Comparison of ENCODE assay signal across 24 cellular contexts in genomic region chr20:53303361-53303760, GRCh38.
"Had no signal": no experiment of that assay in that cellular context is flagged by ENCODE, and none has a peak within 500 bp of the region (broad histone marks: within the 10 kb centered on the region; RNA-seq: fewer than 3 reads in every experiment).

No MANE protein-coding gene starts in this region.

- H2AFZ ChIP-seq: hepatocyte, parathyroid adenoma had no signal

- ATAC-seq: esophagus mucosa; gastrocnemius medialis; heart left ventricle; left cardiac atrium; left lung; naive thymus-derived CD4-positive, alpha-beta T cell; right lobe of liver; stimulated activated effector memory CD8-positive, alpha-beta T cell treated with anti-CD3 and anti-CD28 coated beads, Interleukin-12 subunit alpha, Interleukin-12 subunit beta, amount 100 ng/mL, for 72 hours; stimulated activated naive CD8-positive, alpha-beta T cell treated with anti-CD3 and anti-CD28 coated beads, Interleukin-15, Interleukin-2, amounts not matched to agents 100 U/mL and 50 U/mL, for 24 hours had no signal

- H3K9me3 ChIP-seq: gastrocnemius medialis, heart left ventricle, left lung, right lobe of liver, testis, tibial artery had no signal

- DNase-seq: dorsolateral prefrontal cortex; effector CD4-positive, alpha-beta T cell; foreskin fibroblast; gastrocnemius medialis; heart left ventricle; left cardiac atrium; left lung; mesenchymal stem cell; midbrain; naive thymus-derived CD4-positive, alpha-beta T cell; nephron progenitor cell; right lobe of liver; stimulated activated CD4-positive, alpha-beta T cell treated with anti-CD3 and anti-CD28 coated beads, Interleukin-2, amount 100 ng/mL, for 24 hours; stimulated activated CD4-positive, alpha-beta T cell treated with anti-CD3 and anti-CD28 coated beads, Interleukin-4, amount 100 ng/mL, for 24 hours; stimulated activated naive CD8-positive, alpha-beta T cell treated with anti-CD3 and anti-CD28 coated beads, Interleukin-15, Interleukin-2, amounts not matched to agents 100 U/mL and 50 U/mL, for 24 hours; substantia nigra; testis; tibial artery had no signal

- H3K27ac ChIP-seq: dorsolateral prefrontal cortex, gastrocnemius medialis, heart left ventricle, hepatocyte, parathyroid adenoma, right lobe of liver, testis, tibial artery had no signal

- H3K36me3 ChIP-seq: gastrocnemius medialis, heart left ventricle, left lung, right lobe of liver, tibial artery had no signal

- FAIRE-seq: colon, islet of Langerhans had no signal

- H3K27me3 ChIP-seq: gastrocnemius medialis, heart left ventricle, hepatocyte, right lobe of liver, testis, tibial artery had no signal

- H3K4me2 ChIP-seq: hepatocyte had no signal

- H3K4me1 ChIP-seq: gastrocnemius medialis, heart left ventricle, left lung, parathyroid adenoma, right lobe of liver, tibial artery had no signal

- H3K9ac ChIP-seq: parathyroid adenoma had no signal

- H3K4me3 ChIP-seq: dorsolateral prefrontal cortex, gastrocnemius medialis, heart left ventricle, hepatocyte, left lung, right lobe of liver, testis, tibial artery had no signal
